ENCODE assay signal across 6 cellular contexts in genomic region chr16:648071-648785, GRCh38. TPM values are rescaled to one million over a fixed set of nuclear protein-coding genes. Genes with fewer than 3 reads are reported as not detected.
DNase-seq lines count a peak whose midpoint lies in the region; ATAC-seq and TF ChIP-seq lines count a peak whose summit lies in the region.

No MANE protein-coding gene starts in this region.

- peak overlapping the region; percentile 73 for H3K27ac Mint-ChIP-seq in activated CD4-positive, alpha-beta T cell treated with anti-CD3 and anti-CD28 coated beads for 36 hours
- peak overlapping the region; percentile 74 for H3K27ac Mint-ChIP-seq in stimulated activated effector memory CD8-positive, alpha-beta T cell treated with anti-CD3 and anti-CD28 coated beads, Interleukin-12 subunit alpha, Interleukin-12 subunit beta, amount 100 ng/mL, for 72 hours

- H3K36me3 Mint-ChIP-seq in activated CD4-positive, alpha-beta T cell treated with anti-CD3 and anti-CD28 coated beads for 36 hours (ENCODE audit: low read depth) = peaks cover 5% of the 10 kb centered on the region
- peaks cover 26% of the 10 kb centered on the region for H3K36me3 Mint-ChIP-seq in stimulated activated effector memory CD8-positive, alpha-beta T cell treated with anti-CD3 and anti-CD28 coated beads, Interleukin-12 subunit alpha, Interleukin-12 subunit beta, amount 100 ng/mL, for 72 hours

- POLR2A ChIA-PET in activated CD4-positive, alpha-beta T cell treated with anti-CD3 and anti-CD28 coated beads for 36 hours (lab: Charles Lee) = interaction anchor here (1.5 kb wide), 1 partner anchor 11 kb away, joined by 3 read pairs; no protein-coding TSS in a partner anchor

- peak; percentile 57 for ATAC-seq in activated CD4-positive, alpha-beta T cell treated with anti-CD3 and anti-CD28 coated beads for 36 hours
- ATAC-seq in stimulated activated effector memory CD8-positive, alpha-beta T cell treated with anti-CD3 and anti-CD28 coated beads, Interleukin-12 subunit alpha, Interleukin-12 subunit beta, amount 100 ng/mL, for 72 hours = peak; percentile 25

- CTCF ChIA-PET in activated CD4-positive, alpha-beta T cell treated with anti-CD3 and anti-CD28 coated beads for 36 hours (lab: Charles Lee) = interaction anchor here (1.0 to 2.4 kb wide), 6 partner anchors 8 to 40 kb away, joined by 3 to 9 read pairs (median 4); partner anchors contain the start of gene METTL26

- no peaks in the 10 kb centered on the region for H3K9me3 Mint-ChIP-seq in activated CD4-positive, alpha-beta T cell treated with anti-CD3 and anti-CD28 coated beads for 36 hours (ENCODE audit: low read depth)
- H3K9me3 Mint-ChIP-seq in stimulated activated effector memory CD8-positive, alpha-beta T cell treated with anti-CD3 and anti-CD28 coated beads, Interleukin-12 subunit alpha, Interleukin-12 subunit beta, amount 100 ng/mL, for 72 hours = no peaks in the 10 kb centered on the region

- peak; percentile 79 for DNase-seq in activated CD4-positive, alpha-beta T cell treated with anti-CD3 and anti-CD28 coated beads for 36 hours
- no peak for DNase-seq in activated CD4-positive, alpha-beta T cell treated with anti-CD3 and anti-CD28 coated beads for 1 hour
- DNase-seq in SW480 (ENCODE audit: low spot score) (peak; percentile 74), fibroblast of villous mesenchyme (ENCODE audit: low read depth) (no peak), C1 segment of cervical spinal cord (lab: John Stamatoyannopoulos, UW) (no peak)
- DNase-seq in stimulated activated effector memory CD8-positive, alpha-beta T cell treated with anti-CD3 and anti-CD28 coated beads, Interleukin-12 subunit alpha, Interleukin-12 subunit beta, amount 100 ng/mL, for 72 hours (ENCODE audit: low spot score in 2 of 2) = peak in 1 of 2 donors; percentile 67

- intact Hi-C loops in activated CD4-positive, alpha-beta T cell treated with anti-CD3 and anti-CD28 coated beads for 36 hours (cut with DNase I, micrococcal nuclease) = no loop called here

- H3K4me3 ChIP-seq in fibroblast of villous mesenchyme (ENCODE audit: low read depth, low read length) = peak overlapping the region; percentile 63

- peak; percentile 40 for TF ChIP-seq CTCF in fibroblast of villous mesenchyme (IDR thresholded peaks at IDR 0.05; ENCODE audit: insufficient read depth, low read depth, low read length)

- H3K4me1 Mint-ChIP-seq in activated CD4-positive, alpha-beta T cell treated with anti-CD3 and anti-CD28 coated beads for 36 hours = peaks cover 19% of the 10 kb centered on the region
- H3K4me1 Mint-ChIP-seq in stimulated activated effector memory CD8-positive, alpha-beta T cell treated with anti-CD3 and anti-CD28 coated beads, Interleukin-12 subunit alpha, Interleukin-12 subunit beta, amount 100 ng/mL, for 72 hours = peaks cover 37% of the 10 kb centered on the region

- peak overlapping the region; percentile 81 for H3K4me3 Mint-ChIP-seq in activated CD4-positive, alpha-beta T cell treated with anti-CD3 and anti-CD28 coated beads for 36 hours
- H3K4me3 Mint-ChIP-seq in stimulated activated effector memory CD8-positive, alpha-beta T cell treated with anti-CD3 and anti-CD28 coated beads, Interleukin-12 subunit alpha, Interleukin-12 subunit beta, amount 100 ng/mL, for 72 hours = peak overlapping the region; percentile 75

- no peaks in the 10 kb centered on the region for H3K27me3 Mint-ChIP-seq in activated CD4-positive, alpha-beta T cell treated with anti-CD3 and anti-CD28 coated beads for 36 hours

RNA-seq across cellular contexts. Expression of gene WDR90, which starts 0.9 kb away (rescaled TPM):
- total RNA-seq in activated CD4-positive, alpha-beta T cell treated with anti-CD3 and anti-CD28 coated beads for 36 hours = 10 to 100 TPM; 43.6 to 55.9 TPM
- 12.5 and 18.7 TPM in 2 replicates for total RNA-seq in fibroblast of villous mesenchyme

RNA-seq across cellular contexts. Expression of gene MCRIP2, which starts 6.6 kb away (rescaled TPM):
- total RNA-seq in activated CD4-positive, alpha-beta T cell treated with anti-CD3 and anti-CD28 coated beads for 36 hours = 10 to 100 TPM; 28.5 to 44.0 TPM
- total RNA-seq in fibroblast of villous mesenchyme = 14.8 and 16.0 TPM in 2 replicates

RNA-seq across cellular contexts. Expression of gene METTL26, which starts 12.1 kb away (rescaled TPM):
- total RNA-seq in activated CD4-positive, alpha-beta T cell treated with anti-CD3 and anti-CD28 coated beads for 36 hours = 100 to 1,000 TPM; 116 to 127 TPM
- 51.8 and 78.3 TPM in 2 replicates for total RNA-seq in fibroblast of villous mesenchyme

RNA-seq across cellular contexts. Expression of gene WFIKKN1, which starts 17.4 kb away (rescaled TPM):
- total RNA-seq in activated CD4-positive, alpha-beta T cell treated with anti-CD3 and anti-CD28 coated beads for 36 hours = 1 to 10 TPM in 1 of 2 experiments, under 1 TPM in 1; 0.74 to 1.1 TPM
- under 0.01 and 0.43 TPM in 2 replicates for total RNA-seq in fibroblast of villous mesenchyme

RNA-seq across cellular contexts. Expression of gene RHOT2, which starts 19.7 kb away (rescaled TPM):
- 100 to 1,000 TPM; 123 to 130 TPM for total RNA-seq in activated CD4-positive, alpha-beta T cell treated with anti-CD3 and anti-CD28 coated beads for 36 hours
- total RNA-seq in fibroblast of villous mesenchyme = 44.0 and 53.1 TPM in 2 replicates

Comparison
In these comparisons a context has a peak if more than half of its experiments do, and no peak if none do; other contexts are left out.
1. DNase-seq: peak in activated CD4-positive, alpha-beta T cell treated with anti-CD3 and anti-CD28 coated beads for 36 hours (single experiment) and SW480 (single experiment); none in activated CD4-positive, alpha-beta T cell treated with anti-CD3 and anti-CD28 coated beads for 1 hour (single experiment), fibroblast of villous mesenchyme (single experiment) and C1 segment of cervical spinal cord (0 of 14).